Comparison of ENCODE assay signal across 13 cellular contexts in the genomic region with DNA sequence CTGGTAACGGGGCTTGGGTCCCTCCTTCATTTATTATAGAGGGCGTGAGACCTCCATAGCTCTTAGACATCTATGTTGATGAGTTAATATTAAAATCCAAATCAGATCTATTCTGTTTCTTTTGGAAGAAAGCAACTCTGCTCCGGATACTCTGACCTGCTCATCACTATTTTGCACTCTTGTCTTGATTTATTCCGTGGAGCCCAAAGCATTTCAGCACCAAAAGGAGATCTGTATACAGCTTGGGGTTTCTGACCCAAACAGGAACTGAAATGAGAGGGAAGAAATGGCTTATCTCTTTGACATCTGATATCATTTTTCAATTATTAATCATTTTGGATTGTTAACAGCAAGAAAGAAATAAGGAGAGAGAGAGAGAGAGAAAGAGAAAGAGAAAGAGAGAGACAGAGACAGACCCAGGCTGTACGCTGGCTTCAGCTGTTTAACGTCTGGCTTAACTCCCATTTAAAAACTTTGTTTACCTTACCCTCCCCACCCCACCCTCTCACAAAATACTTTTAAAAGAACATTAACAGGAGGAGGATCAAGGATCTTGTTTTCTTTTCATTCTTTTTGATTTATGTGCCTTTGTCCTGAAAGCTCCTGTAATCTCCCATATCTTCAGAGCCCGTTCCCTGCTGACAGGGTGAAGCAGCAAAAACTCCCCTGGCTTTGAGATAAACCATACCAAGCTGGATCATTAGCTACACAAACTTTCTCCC.
DNase-seq lines count a peak whose midpoint lies in the region; ATAC-seq and TF ChIP-seq lines count a peak whose summit lies in the region.
"Had no signal": no experiment of that assay in that cellular context is flagged by ENCODE, and none has a peak within 500 bp of the region (broad histone marks: within the 10 kb centered on the region; RNA-seq: fewer than 3 reads in every experiment).

No MANE protein-coding gene starts in this region.

- TF ChIP-seq POLR2A in gastrocnemius medialis (IDR thresholded peaks at IDR 0.05), result no peak

- no peak for DNase-seq in CD8-positive, alpha-beta memory T cell
- DNase-seq in immature natural killer cell (no peak), gastrocnemius medialis (no peak), DMS153 (lab: John Stamatoyannopoulos, UW) (no peak)
- DNase-seq: EL; esophagus squamous epithelium; naive thymus-derived CD8-positive, alpha-beta T cell; NCI-H187 had no signal

- H3K4me1 Mint-ChIP-seq in CD8-positive, alpha-beta memory T cell, result peaks cover 3 to 11% (median 10%) of the 10 kb centered on the region in 3 donors
- peaks cover 4 to 7% of the 10 kb centered on the region in 2 donors for H3K4me1 Mint-ChIP-seq in immature natural killer cell
- no peaks in the 10 kb centered on the region for H3K4me1 Mint-ChIP-seq in stimulated activated memory B cell treated with anti-CD40 and anti-IgM and Interleukin-4, amounts not matched to agents 10 μg/mL and 1 μg/mL and 100 μg/mL, for 72 hours
- H3K4me1 Mint-ChIP-seq: naive thymus-derived CD8-positive, alpha-beta T cell had no signal

- H3K27me3 ChIP-seq in CD8-positive, alpha-beta memory T cell (ENCODE audit: insufficient read depth, low read length, poor library complexity, severe bottlenecking), result no peaks in the 10 kb centered on the region
- H3K27me3 ChIP-seq in gastrocnemius medialis, result no peaks in the 10 kb centered on the region
- H3K27me3 ChIP-seq: esophagus squamous epithelium had no signal

- peak overlapping the region in 4 of 7 donors; percentile 13 to 56 (median 49) for H3K4me3 Mint-ChIP-seq in CD8-positive, alpha-beta memory T cell
- peak overlapping the region in 4 of 5 donors; percentile 62 to 79 (median 70) for H3K4me3 Mint-ChIP-seq in immature natural killer cell
- H3K4me3 Mint-ChIP-seq in stimulated activated memory B cell treated with anti-CD40 and anti-IgM and Interleukin-4, amounts not matched to agents 10 μg/mL and 1 μg/mL and 100 μg/mL, for 72 hours, result no peak overlapping the region

- in situ Hi-C loops in gastrocnemius medialis (cut with MboI; ENCODE audit: low sequenced_read_pairs in 4 of 4), result no loop called here

- POLR2A ChIA-PET in CD8-positive, alpha-beta memory T cell (lab: Charles Lee), result no interaction called here

- CTCF ChIA-PET in CD8-positive, alpha-beta memory T cell (lab: Charles Lee), result interaction anchor here (1.0 kb wide), 1 partner anchor 12 kb away, joined by 3 read pairs; no protein-coding TSS in a partner anchor

- ATAC-seq in gastrocnemius medialis, result peak; percentile 51 to 66
- ATAC-seq in GM19397 (IDR thresholded peaks at IDR 0.05; ENCODE audit: unreplicated experiment), result no peak
- ATAC-seq in GM21786 (IDR thresholded peaks at IDR 0.05; ENCODE audit: unreplicated experiment), result no peak
- ATAC-seq in stimulated activated memory B cell treated with anti-CD40 and anti-IgM and Interleukin-4, amounts not matched to agents 10 μg/mL and 1 μg/mL and 100 μg/mL, for 72 hours, result no peak
- ATAC-seq: HCT116; naive thymus-derived CD8-positive, alpha-beta T cell had no signal

- peak overlapping the region in 2 of 8 donors; percentile 72 to 80 for H3K27ac Mint-ChIP-seq in CD8-positive, alpha-beta memory T cell
- H3K27ac Mint-ChIP-seq in immature natural killer cell, result peak overlapping the region in 4 of 6 donors; percentile 21 to 75 (median 66)
- H3K27ac Mint-ChIP-seq in stimulated activated memory B cell treated with anti-CD40 and anti-IgM and Interleukin-4, amounts not matched to agents 10 μg/mL and 1 μg/mL and 100 μg/mL, for 72 hours, result no peak overlapping the region
- H3K27ac Mint-ChIP-seq: naive thymus-derived CD8-positive, alpha-beta T cell had no signal

- intact Hi-C loops in gastrocnemius medialis (cut with DNase I; ENCODE audit: low total_unique reads), result no loop called here

- H3K4me1 ChIP-seq in CD8-positive, alpha-beta memory T cell (ENCODE audit: insufficient read depth, low read length), result no peaks in the 10 kb centered on the region
- no peaks in the 10 kb centered on the region for H3K4me1 ChIP-seq in gastrocnemius medialis

- TF ChIP-seq CTCF in VCaP (conservative IDR thresholded peaks at IDR 0.05) (no peak), gastrocnemius medialis (IDR thresholded peaks at IDR 0.05 in 4 of 5, conservative IDR thresholded peaks at IDR 0.05 in 1 of 5) (no peak)

- peaks cover 0 to 1% of the 10 kb centered on the region in 2 donors for H3K27me3 Mint-ChIP-seq in CD8-positive, alpha-beta memory T cell
- peaks cover 3 to 8% (median 7%) of the 10 kb centered on the region in 3 donors for H3K27me3 Mint-ChIP-seq in immature natural killer cell (ENCODE audit: low read depth in 3 of 3)
- H3K27me3 Mint-ChIP-seq in stimulated activated memory B cell treated with anti-CD40 and anti-IgM and Interleukin-4, amounts not matched to agents 10 μg/mL and 1 μg/mL and 100 μg/mL, for 72 hours, result peaks cover 25% of the 10 kb centered on the region

- H3K36me3 ChIP-seq in CD8-positive, alpha-beta memory T cell (ENCODE audit: insufficient read depth, low read length), result no peaks in the 10 kb centered on the region
- no peaks in the 10 kb centered on the region for H3K36me3 ChIP-seq in gastrocnemius medialis
- H3K36me3 ChIP-seq: esophagus squamous epithelium had no signal

- no peaks in the 10 kb centered on the region for H3K9me3 ChIP-seq in CD8-positive, alpha-beta memory T cell (ENCODE audit: low read length)
- no peaks in the 10 kb centered on the region for H3K9me3 ChIP-seq in gastrocnemius medialis
- H3K9me3 ChIP-seq: esophagus squamous epithelium had no signal

- H3K9me3 Mint-ChIP-seq in CD8-positive, alpha-beta memory T cell, result no peaks in the 10 kb centered on the region
- H3K9me3 Mint-ChIP-seq in immature natural killer cell, result no peaks in the 10 kb centered on the region
- peaks cover 4% of the 10 kb centered on the region for H3K9me3 Mint-ChIP-seq in stimulated activated memory B cell treated with anti-CD40 and anti-IgM and Interleukin-4, amounts not matched to agents 10 μg/mL and 1 μg/mL and 100 μg/mL, for 72 hours

- no peak overlapping the region for H3K4me3 ChIP-seq in CD8-positive, alpha-beta memory T cell (ENCODE audit: low read length)
- H3K4me3 ChIP-seq in gastrocnemius medialis, result peak overlapping the region in 1 of 4 donors; percentile 26

- no peak overlapping the region for H3K27ac ChIP-seq in CD8-positive, alpha-beta memory T cell (ENCODE audit: low read depth, low read length)
- H3K27ac ChIP-seq in VCaP, result peak overlapping the region; percentile 51
- H3K27ac ChIP-seq in gastrocnemius medialis, result peak overlapping the region; percentile 16 to 48 (median 40)

- no peaks in the 10 kb centered on the region for H3K36me3 Mint-ChIP-seq in CD8-positive, alpha-beta memory T cell
- no peaks in the 10 kb centered on the region for H3K36me3 Mint-ChIP-seq in immature natural killer cell
- H3K36me3 Mint-ChIP-seq in stimulated activated memory B cell treated with anti-CD40 and anti-IgM and Interleukin-4, amounts not matched to agents 10 μg/mL and 1 μg/mL and 100 μg/mL, for 72 hours, result no peaks in the 10 kb centered on the region
- H3K36me3 Mint-ChIP-seq: naive thymus-derived CD8-positive, alpha-beta T cell had no signal

Comparison
In these comparisons a context has a peak if more than half of its experiments do, and no peak if none do; other contexts are left out.
1. ATAC-seq: peak in gastrocnemius medialis (2 of 2); none in GM19397 (single experiment), GM21786 (single experiment) and stimulated activated memory B cell treated with anti-CD40 and anti-IgM and Interleukin-4, amounts not matched to agents 10 μg/mL and 1 μg/mL and 100 μg/mL, for 72 hours (single experiment).